8 cellular contexts compared by ENCODE assay signal in genomic region chr2:143936758-143937562, GRCh38.
DNase-seq lines count a peak whose midpoint lies in the region; ATAC-seq, FAIRE-seq and TF ChIP-seq lines count a peak whose summit lies in the region.

No MANE protein-coding gene starts in this region.

- no peak for FAIRE-seq in GM12878 (lab: Jason Lieb, UNC)

- no peaks in the 10 kb centered on the region for H3K36me3 ChIP-seq in GM12878 (ENCODE audit: control insufficient read depth in 2 of 2, insufficient read depth in 2 of 2, low read length in 1 of 2)

- TF ChIP-seq EP300 in GM12878 (IDR thresholded peaks at IDR 0.05; ENCODE audit: borderline replicate concordance in 1 of 2, control insufficient read depth in 1 of 2, low read depth in 2 of 2, low read length in 2 of 2): no peak

- peak; percentile 76 for ATAC-seq in HG02759 (IDR thresholded peaks at IDR 0.05; ENCODE audit: unreplicated experiment)
- peak; percentile 87 for ATAC-seq in GM12878

- WGBS in GM12878 (ENCODE audit: insufficient coverage, insufficient replicate concordance, low lambda C conversion rate, missing lambda C conversion rate): 4% methylated on average over 68 of the region's 105 CpGs

- peak overlapping the region; percentile 19 for H2AFZ ChIP-seq in GM12878 (ENCODE audit: control insufficient read depth, low read depth, low read length)

- H3K27ac ChIP-seq in GM12878 (ENCODE audit: control insufficient read depth, insufficient read depth) (no peak overlapping the region), skin epidermis (peak overlapping the region; percentile 35 to 96 (median 84))

- TF ChIP-seq POLR2A in GM12878 (IDR thresholded peaks at IDR 0.05; ENCODE audit: low read depth, low read length): no peak

- POLR2A ChIA-PET in GM12878 (lab: Charles Lee): interaction anchor here (1.0 to 1.1 kb wide), 2 partner anchors 11 to 74 kb away, joined by 4 read pairs; no protein-coding TSS in a partner anchor

- DNase-seq in NCI-H1436 (lab: John Stamatoyannopoulos, UW): peak; percentile 15
- no peak for DNase-seq in NCI-H1436 treated with DMSO at 0.1 percent for 48 hours (lab: John Stamatoyannopoulos, UW)
- DNase-seq in NCI-H774 (lab: John Stamatoyannopoulos, UW): peak; percentile 3
- DNase-seq in GM12878 (ENCODE audit: low read depth, low spot score): no peak
- DNase-seq in iPS-NIHi7 (ENCODE audit: extremely low spot score): peak; percentile 68
- DNase-seq in globus pallidus (ENCODE audit: low spot score): no peak

- H3K4me3 ChIP-seq in GM12878 (peak overlapping the region; percentile 34), skin epidermis (peak overlapping the region; percentile 36 to 59 (median 43))

- H3K9me3 ChIP-seq in GM12878 (replicated peaks; ENCODE audit: control insufficient read depth, insufficient read depth, low read length): no peaks in the 10 kb centered on the region

- SMC1A ChIA-PET in GM12878 (lab: Charles Lee; ENCODE audit: uncharacterized antibody, unreplicated experiment): interaction anchor here (0.7 to 1.5 kb wide), 2 partner anchors 10 to 16 kb away, joined by 3 read pairs; no protein-coding TSS in a partner anchor

- BruUV-seq in GM12878 (replicated peaks; lab: Mats Ljungman, UMichigan): no TSS peak

- no peaks in the 10 kb centered on the region for H3K4me1 ChIP-seq in GM12878 (ENCODE audit: control insufficient read depth, insufficient read depth, low read length)

- in situ Hi-C loops in GM12878 (cut with MboI): no loop called here

- CTCF ChIA-PET in GM12878 (lab: Yijun Ruan, JAX): interaction anchor here (3.5 kb wide), 1 partner anchor 12 kb away, joined by 18 read pairs; no protein-coding TSS in a partner anchor

- no peaks in the 10 kb centered on the region for H3K79me2 ChIP-seq in GM12878 (ENCODE audit: control insufficient read depth, insufficient read depth, low read length)

- TF ChIP-seq RAD21 in GM12878 (IDR thresholded peaks at IDR 0.05; ENCODE audit: insufficient read depth, low read depth, low read length): no peak

- H3K27me3 ChIP-seq in GM12878 (replicated peaks in 1 of 2; ENCODE audit: control insufficient read depth in 2 of 2, insufficient read depth in 2 of 2, low read length in 1 of 2): peaks cover 0 to 14% of the 10 kb centered on the region in 2 experiments

- RAD21 ChIA-PET in GM12878 (lab: Charles Lee; ENCODE audit: unreplicated experiment): interaction anchor here (1.5 kb wide), 1 partner anchor 11 kb away, joined by 8 read pairs; no protein-coding TSS in a partner anchor

- H3K4me2 ChIP-seq in GM12878 (ENCODE audit: control insufficient read depth, insufficient read depth): peak overlapping the region; percentile 87

- intact Hi-C loops in GM12878 (cut with micrococcal nuclease; ENCODE audit: unreplicated experiment): no loop called here

- H4K20me1 ChIP-seq in GM12878 (ENCODE audit: control insufficient read depth, insufficient read depth): no peaks in the 10 kb centered on the region

- peak overlapping the region; percentile 28; the same call in 1 of the 2 replicates for H3K9ac ChIP-seq in GM12878 (ENCODE audit: control insufficient read depth, insufficient read depth, low read length)

- no peak for TF ChIP-seq CTCF in GM12878 (IDR thresholded peaks at IDR 0.05 in 2 of 3, conservative IDR thresholded peaks at IDR 0.05 in 1 of 3; ENCODE audit: control insufficient read depth in 2 of 3, extremely low read depth in 1 of 3, insufficient read depth in 1 of 3, low read depth in 3 of 3, low read length in 3 of 3)

TF ChIP-seq in GM12878, 131 proteins besides CTCF, POLR2A, EP300 and RAD21 (continues in another document):
- TF ChIP-seq SIN3A (IDR thresholded peaks at IDR 0.05; ENCODE audit: low read depth, low read length) (no peak), SPI1 (IDR thresholded peaks at IDR 0.05; ENCODE audit: borderline replicate concordance, insufficient read depth, low read depth, low read length) (no peak), ZNF622 (IDR thresholded peaks at IDR 0.05) (no peak), ZBTB11 (CRISPR knock-in tag; IDR thresholded peaks at IDR 0.05) (no peak), NFIC (IDR thresholded peaks at IDR 0.05; ENCODE audit: low read depth, low read length) (no peak), ETV6 (conservative IDR thresholded peaks at IDR 0.05 in 1 of 2, IDR thresholded peaks at IDR 0.05 in 1 of 2; ENCODE audit: borderline replicate concordance in 1 of 2, low read depth in 1 of 2) (no peak), FOXM1 (IDR thresholded peaks at IDR 0.05; ENCODE audit: low read depth, low read length) (no peak), NR2C1 (IDR thresholded peaks at IDR 0.05) (no peak), ZBED1 (IDR thresholded peaks at IDR 0.05; ENCODE audit: borderline replicate concordance) (no peak), ATF2 (IDR thresholded peaks at IDR 0.05; ENCODE audit: low read length) (no peak), CBX5 (IDR thresholded peaks at IDR 0.05; ENCODE audit: low read depth) (no peak), HCFC1 (IDR thresholded peaks at IDR 0.05; ENCODE audit: low read length) (no peak), ESRRA (IDR thresholded peaks at IDR 0.05; ENCODE audit: low read length) (no peak), BMI1 (IDR thresholded peaks at IDR 0.05; ENCODE audit: borderline replicate concordance) (no peak), EZH2 (IDR thresholded peaks at IDR 0.05; ENCODE audit: borderline replicate concordance, control insufficient read depth, low read depth, low read length) (no peak), ZBTB4 (CRISPR knock-in tag; IDR thresholded peaks at IDR 0.05) (no peak), DPF2 (IDR thresholded peaks at IDR 0.05) (peak; percentile 69; the same call in 1 of the 2 replicates), BHLHE40 (IDR thresholded peaks at IDR 0.05; ENCODE audit: borderline replicate concordance in 1 of 2, low read depth in 2 of 2, low read length in 1 of 2) (peak in 1 of 2 experiments; percentile 65; a peak in 2 of 4 replicates), TAF1 (IDR thresholded peaks at IDR 0.05; ENCODE audit: borderline replicate concordance, low read depth, low read length) (no peak), TARDBP (IDR thresholded peaks at IDR 0.05; ENCODE audit: borderline replicate concordance) (no peak), KAT2A (conservative IDR thresholded peaks at IDR 0.05; ENCODE audit: control insufficient read depth, low read depth, low read length) (no peak)

Comparison
In these comparisons a context has a peak if more than half of its experiments do, and no peak if none do; other contexts are left out.
1. DNase-seq: peak in NCI-H1436 (single experiment), NCI-H774 (single experiment) and iPS-NIHi7 (single experiment); none in NCI-H1436 treated with DMSO at 0.1 percent for 48 hours (single experiment), GM12878 (single experiment) and globus pallidus (single experiment).